ENCODE assay signal across 20 cellular contexts in genomic region chr5:108910627-108911026, GRCh38.
DNase-seq lines count a peak whose midpoint lies in the region; ATAC-seq, FAIRE-seq and TF ChIP-seq lines count a peak whose summit lies in the region.
"Had no signal": no experiment of that assay in that cellular context is flagged by ENCODE, and none has a peak within 500 bp of the region (broad histone marks: within the 10 kb centered on the region; RNA-seq: fewer than 3 reads in every experiment).

No MANE protein-coding gene starts in this region.

- H3K27ac ChIP-seq in DOHH2 (ENCODE audit: low read depth, low read length): peak overlapping the region; percentile 53
- H3K27ac ChIP-seq in GM12878 (ENCODE audit: control insufficient read depth, insufficient read depth): no peak overlapping the region
- H3K27ac ChIP-seq: BLaER1 treated with 17β-estradiol and CSF1 and Interleukin-3, amounts not matched to agents 10 nM and 100 nM had no signal

- ATAC-seq in HG03575 (IDR thresholded peaks at IDR 0.05; ENCODE audit: extremely low read depth, insufficient number of reproducible peaks, low FRiP score, unreplicated experiment) (peak; percentile 13), GM12878 (no peak), natural killer cell (no peak)
- ATAC-seq: CD8-positive, alpha-beta T cell had no signal

- H3K79me2 ChIP-seq in DOHH2 (ENCODE audit: control insufficient read depth, low read length) (no peaks in the 10 kb centered on the region), GM12878 (ENCODE audit: control insufficient read depth, insufficient read depth, low read length) (no peaks in the 10 kb centered on the region)

- H3K4me3 ChIP-seq in DOHH2 (ENCODE audit: low read length) (no peak overlapping the region), GM12878 (no peak overlapping the region)
- H3K4me3 ChIP-seq: BLaER1 treated with 17β-estradiol and CSF1 and Interleukin-3, amounts not matched to agents 10 nM and 100 nM; HAP-1 had no signal

- no peak overlapping the region for H3K9ac ChIP-seq in GM12878 (ENCODE audit: control insufficient read depth, insufficient read depth, low read length)
- H3K9ac ChIP-seq: BLaER1 treated with 17β-estradiol and CSF1 and Interleukin-3, amounts not matched to agents 10 nM and 100 nM had no signal

- H3K36me3 ChIP-seq in DOHH2 (ENCODE audit: control insufficient read depth, low read length) (no peaks in the 10 kb centered on the region), GM12878 (ENCODE audit: control insufficient read depth in 2 of 2, insufficient read depth in 2 of 2, low read length in 1 of 2) (no peaks in the 10 kb centered on the region)
- H3K36me3 ChIP-seq: HAP-1 had no signal

- no peak for FAIRE-seq in GM12878 (lab: Jason Lieb, UNC)
- FAIRE-seq: H1, HTR-8/SVneo had no signal

- H3K27me3 ChIP-seq in DOHH2 (ENCODE audit: control insufficient read depth, low read length): no peaks in the 10 kb centered on the region
- H3K27me3 ChIP-seq in GM12878 (replicated peaks in 1 of 2; ENCODE audit: control insufficient read depth in 2 of 2, insufficient read depth in 2 of 2, low read length in 1 of 2): no peaks in the 10 kb centered on the region
- H3K27me3 ChIP-seq: BLaER1 treated with 17β-estradiol and CSF1 and Interleukin-3, amounts not matched to agents 10 nM and 100 nM had no signal

- CTCF ChIA-PET in GM12878 (lab: Yijun Ruan, JAX): no interaction called here
- CTCF ChIA-PET in activated naive CD4-positive, alpha-beta T cell treated with anti-CD3 and anti-CD28 coated beads for 36 hours (lab: Charles Lee): no interaction called here

- intact Hi-C loops in GM12878 (cut with micrococcal nuclease; ENCODE audit: unreplicated experiment) (loop anchor here (5.0 kb wide), 2 partner anchors 163 to 388 kb away; partner anchors contain the start of gene FER), natural killer cell (cut with micrococcal nuclease) (no loop called here)
- intact Hi-C loops in activated naive CD4-positive, alpha-beta T cell treated with anti-CD3 and anti-CD28 coated beads for 36 hours (cut with micrococcal nuclease): no loop called here

- no peak overlapping the region for H3K4me3 Mint-ChIP-seq in natural killer cell
- H3K4me3 Mint-ChIP-seq in activated naive CD4-positive, alpha-beta T cell treated with anti-CD3 and anti-CD28 coated beads for 36 hours: no peak overlapping the region
- H3K4me3 Mint-ChIP-seq: CD8-positive, alpha-beta T cell; HFFc6 had no signal

- H4K20me1 ChIP-seq in DOHH2 (ENCODE audit: control insufficient read depth, insufficient read depth, low read depth, low read length) (no peaks in the 10 kb centered on the region), GM12878 (ENCODE audit: control insufficient read depth, insufficient read depth) (no peaks in the 10 kb centered on the region)
- H4K20me1 ChIP-seq: BLaER1 treated with 17β-estradiol and CSF1 and Interleukin-3, amounts not matched to agents 10 nM and 100 nM had no signal

- SMC1A ChIA-PET in GM12878 (lab: Charles Lee; ENCODE audit: uncharacterized antibody, unreplicated experiment): no interaction called here

- no peak for DNase-seq in GM12878 (ENCODE audit: low read depth, low spot score)
- no peak for DNase-seq in NCI-H69 (lab: John Stamatoyannopoulos, UW)
- no peak for DNase-seq in natural killer cell
- DNase-seq in activated naive CD4-positive, alpha-beta T cell treated with anti-CD3 and anti-CD28 coated beads for 36 hours: no peak
- DNase-seq in ecto neural progenitor cell (ENCODE audit: low spot score): no peak
- DNase-seq: 8988T; Calu3; CD8-positive, alpha-beta T cell; DMS 273 treated with DMSO at 0.1 percent for 48 hours; DMS53; GDM1; HFFc6; IMR-90; KG1 had no signal

- no peaks in the 10 kb centered on the region for H3K9me2 ChIP-seq in DOHH2 (replicated peaks; ENCODE audit: control insufficient read depth, low read length)

- TF ChIP-seq EP300 in GM12878 (IDR thresholded peaks at IDR 0.05; ENCODE audit: borderline replicate concordance in 1 of 2, control insufficient read depth in 1 of 2, low read depth in 2 of 2, low read length in 2 of 2): no peak

- no peaks in the 10 kb centered on the region for H3F3A ChIP-seq in DOHH2 (ENCODE audit: control insufficient read depth, insufficient read depth)

- H3K27ac Mint-ChIP-seq in natural killer cell: no peak overlapping the region
- H3K27ac Mint-ChIP-seq in activated naive CD4-positive, alpha-beta T cell treated with anti-CD3 and anti-CD28 coated beads for 36 hours: no peak overlapping the region
- H3K27ac Mint-ChIP-seq: CD8-positive, alpha-beta T cell; HFFc6 had no signal

- H2AFZ ChIP-seq in GM12878 (ENCODE audit: control insufficient read depth, low read depth, low read length): no peak overlapping the region

- RAD21 ChIA-PET in GM12878 (lab: Charles Lee; ENCODE audit: unreplicated experiment): no interaction called here

- H3K9me3 ChIP-seq in DOHH2 (ENCODE audit: control insufficient read depth, insufficient read depth, low read length) (peaks cover 5% of the 10 kb centered on the region; the same call in 1 of the 2 replicates), GM12878 (replicated peaks; ENCODE audit: control insufficient read depth, insufficient read depth, low read length) (peaks cover 5% of the 10 kb centered on the region)
- H3K9me3 ChIP-seq: HAP-1 had no signal

- WGBS in GM12878 (ENCODE audit: insufficient coverage, insufficient replicate concordance, low lambda C conversion rate, missing lambda C conversion rate): 98% methylated on average over 3 of the region's 3 CpGs

- H3K4me1 Mint-ChIP-seq in natural killer cell: no peaks in the 10 kb centered on the region
- no peaks in the 10 kb centered on the region for H3K4me1 Mint-ChIP-seq in activated naive CD4-positive, alpha-beta T cell treated with anti-CD3 and anti-CD28 coated beads for 36 hours (ENCODE audit: low read depth)

- H3K9me3 Mint-ChIP-seq in natural killer cell: no peaks in the 10 kb centered on the region
- H3K9me3 Mint-ChIP-seq in activated naive CD4-positive, alpha-beta T cell treated with anti-CD3 and anti-CD28 coated beads for 36 hours: no peaks in the 10 kb centered on the region
- H3K9me3 Mint-ChIP-seq: HFFc6 had no signal

- no peaks in the 10 kb centered on the region for H3K36me3 Mint-ChIP-seq in natural killer cell
- peaks cover 3% of the 10 kb centered on the region for H3K36me3 Mint-ChIP-seq in activated naive CD4-positive, alpha-beta T cell treated with anti-CD3 and anti-CD28 coated beads for 36 hours (ENCODE audit: low read depth)

- H3K4me1 ChIP-seq in DOHH2 (ENCODE audit: control insufficient read depth, low read length) (peaks cover 20% of the 10 kb centered on the region), GM12878 (ENCODE audit: control insufficient read depth, insufficient read depth, low read length) (no peaks in the 10 kb centered on the region)
- H3K4me1 ChIP-seq: BLaER1 treated with 17β-estradiol and CSF1 and Interleukin-3, amounts not matched to agents 10 nM and 100 nM; HAP-1 had no signal

- in situ Hi-C loops in GM12878 (cut with MboI): no loop called here

- TF ChIP-seq RAD21 in GM12878 (IDR thresholded peaks at IDR 0.05; ENCODE audit: insufficient read depth, low read depth, low read length): no peak

- H3K4me2 ChIP-seq in DOHH2 (ENCODE audit: low read length) (0 out of 2 replicates have a peak overlapping the region, but pooled peaks have one; percentile 10), GM12878 (ENCODE audit: control insufficient read depth, insufficient read depth) (no peak overlapping the region)
- H3K4me2 ChIP-seq: BLaER1 treated with 17β-estradiol and CSF1 and Interleukin-3, amounts not matched to agents 10 nM and 100 nM had no signal

- no peak for TF ChIP-seq POLR2A in GM12878 (IDR thresholded peaks at IDR 0.05; ENCODE audit: low read depth, low read length)

- no peaks in the 10 kb centered on the region for H3K27me3 Mint-ChIP-seq in natural killer cell (ENCODE audit: low read depth in 2 of 2)
- no peaks in the 10 kb centered on the region for H3K27me3 Mint-ChIP-seq in activated naive CD4-positive, alpha-beta T cell treated with anti-CD3 and anti-CD28 coated beads for 36 hours (ENCODE audit: low read depth)

- POLR2A ChIA-PET in GM12878 (lab: Charles Lee): no interaction called here

- TF ChIP-seq CTCF in DOHH2 (IDR thresholded peaks at IDR 0.05; ENCODE audit: low read depth, low read length, poor library complexity, severe bottlenecking) (no peak), GM12878 (IDR thresholded peaks at IDR 0.05 in 2 of 3, conservative IDR thresholded peaks at IDR 0.05 in 1 of 3; ENCODE audit: control insufficient read depth in 2 of 3, extremely low read depth in 1 of 3, insufficient read depth in 1 of 3, low read depth in 3 of 3, low read length in 3 of 3) (no peak), natural killer cell (IDR thresholded peaks at IDR 0.05) (no peak)

- no TSS peak for BruUV-seq in GM12878 (replicated peaks; lab: Mats Ljungman, UMichigan)

TF ChIP-seq in GM12878, 131 proteins besides CTCF, POLR2A, EP300 and RAD21:
- TF ChIP-seq MEF2A (IDR thresholded peaks at IDR 0.05; ENCODE audit: insufficient read depth, low read depth, low read length) (0 out of 2 replicates have a peak, but pooled peaks have one; percentile 12), HSF1 (IDR thresholded peaks at IDR 0.05; ENCODE audit: low read depth, low read length) (no peak), ZBED1 (IDR thresholded peaks at IDR 0.05; ENCODE audit: borderline replicate concordance) (no peak)
